Comparison of ENCODE assay signal across 13 cellular contexts in genomic region chr10:77027576-77027975, GRCh38.
DNase-seq lines count a peak whose midpoint lies in the region; ATAC-seq, FAIRE-seq and TF ChIP-seq lines count a peak whose summit lies in the region.
"Had no signal": no experiment of that assay in that cellular context is flagged by ENCODE, and none has a peak within 500 bp of the region (broad histone marks: within the 10 kb centered on the region; RNA-seq: fewer than 3 reads in every experiment).

No MANE protein-coding gene starts in this region.

- H4K12ac ChIP-seq in trophoblast cell (ENCODE audit: low read depth, low read length) = no peak overlapping the region

- no peak overlapping the region for H2BK12ac ChIP-seq in trophoblast cell (ENCODE audit: low read length)

- H3K27ac Mint-ChIP-seq in activated naive CD4-positive, alpha-beta T cell treated with anti-CD3 and anti-CD28 coated beads for 36 hours = no peak overlapping the region
- H3K27ac Mint-ChIP-seq: activated CD4-positive, alpha-beta memory T cell treated with anti-CD3 and anti-CD28 coated beads for 36 hours; activated naive CD8-positive, alpha-beta T cell; IgD-negative memory B cell had no signal

- no peak overlapping the region for H3K4ac ChIP-seq in trophoblast cell (ENCODE audit: low read depth, low read length)

- no peak overlapping the region for H3K18ac ChIP-seq in trophoblast cell (ENCODE audit: low read length)

- no peak overlapping the region for H3K4me3 Mint-ChIP-seq in activated naive CD4-positive, alpha-beta T cell treated with anti-CD3 and anti-CD28 coated beads for 36 hours
- H3K4me3 Mint-ChIP-seq: activated CD4-positive, alpha-beta memory T cell treated with anti-CD3 and anti-CD28 coated beads for 36 hours; activated naive CD8-positive, alpha-beta T cell; IgD-negative memory B cell had no signal

- DNase-seq in GM12892 (ENCODE audit: insufficient read length) (no peak), NOMO-1 treated with dmso at 0.1 percent for 144 hours (lab: John Stamatoyannopoulos, UW; ENCODE audit: unreplicated experiment) (peak; percentile 70), globus pallidus (ENCODE audit: low spot score) (no peak), trophoblast cell (no peak), inferior parietal cortex (ENCODE audit: extremely low spot score) (no peak)
- DNase-seq in activated naive CD4-positive, alpha-beta T cell treated with anti-CD3 and anti-CD28 coated beads for 36 hours = no peak
- DNase-seq: activated CD4-positive, alpha-beta memory T cell treated with anti-CD3 and anti-CD28 coated beads for 36 hours; HCEC 1CT; NCI-H2227 treated with DMSO at 0.1 percent for 48 hours had no signal

- CTCF ChIA-PET in activated naive CD4-positive, alpha-beta T cell treated with anti-CD3 and anti-CD28 coated beads for 36 hours (lab: Charles Lee) = no interaction called here

- H2BK120ac ChIP-seq in trophoblast cell (ENCODE audit: insufficient read depth, low read length, poor library complexity) = no peak overlapping the region

- no peak overlapping the region for H4K91ac ChIP-seq in trophoblast cell (ENCODE audit: low read depth, low read length)

- H3K27ac ChIP-seq in trophoblast cell (ENCODE audit: low read depth, low read length) = no peak overlapping the region

- H2BK5ac ChIP-seq in trophoblast cell (ENCODE audit: low read depth, low read length, poor library complexity) = no peak overlapping the region

- no peak overlapping the region for H4K8ac ChIP-seq in trophoblast cell (ENCODE audit: low read depth, low read length)

- H3K36me3 ChIP-seq in trophoblast cell (ENCODE audit: control insufficient read depth in 1 of 2, insufficient read depth in 2 of 2, low read length in 2 of 2) = peaks cover 2 to 6% of the 10 kb centered on the region in 2 experiments

- H3K9me3 Mint-ChIP-seq in activated naive CD4-positive, alpha-beta T cell treated with anti-CD3 and anti-CD28 coated beads for 36 hours = no peaks in the 10 kb centered on the region
- H3K9me3 Mint-ChIP-seq: activated CD4-positive, alpha-beta memory T cell treated with anti-CD3 and anti-CD28 coated beads for 36 hours; IgD-negative memory B cell had no signal

- peaks cover 7% of the 10 kb centered on the region for H3K27me3 Mint-ChIP-seq in activated naive CD4-positive, alpha-beta T cell treated with anti-CD3 and anti-CD28 coated beads for 36 hours (ENCODE audit: low read depth)

- H3K4me1 Mint-ChIP-seq in activated naive CD4-positive, alpha-beta T cell treated with anti-CD3 and anti-CD28 coated beads for 36 hours (ENCODE audit: low read depth) = no peaks in the 10 kb centered on the region

- H2AK5ac ChIP-seq in trophoblast cell (ENCODE audit: low read length) = no peak overlapping the region

- peaks cover 0 to 5% of the 10 kb centered on the region in 2 experiments for H3K4me1 ChIP-seq in trophoblast cell (ENCODE audit: control insufficient read depth in 1 of 2, insufficient read depth in 2 of 2, low read length in 2 of 2)

- H3K79me1 ChIP-seq in trophoblast cell (ENCODE audit: low read length) = no peaks in the 10 kb centered on the region

- FAIRE-seq in GM12892 (lab: Jason Lieb, UNC) = peak; percentile 5

- H3K27me3 ChIP-seq in trophoblast cell (ENCODE audit: insufficient read depth, low read length) = no peaks in the 10 kb centered on the region

- H3K36me3 Mint-ChIP-seq in activated naive CD4-positive, alpha-beta T cell treated with anti-CD3 and anti-CD28 coated beads for 36 hours (ENCODE audit: low read depth) = no peaks in the 10 kb centered on the region
- H3K36me3 Mint-ChIP-seq: activated CD4-positive, alpha-beta memory T cell treated with anti-CD3 and anti-CD28 coated beads for 36 hours; activated naive CD8-positive, alpha-beta T cell; IgD-negative memory B cell had no signal

- H2AFZ ChIP-seq in trophoblast cell (ENCODE audit: insufficient read depth, low read length, poor library complexity) = no peak overlapping the region

- H3K23ac ChIP-seq in trophoblast cell (ENCODE audit: low read length) = no peak overlapping the region

- WGBS in trophoblast cell (ENCODE audit: extremely low coverage, insufficient coverage, insufficient read length) = no CpG with 5 or more reads among the region's 9 CpGs

- no peak overlapping the region for H3K4me3 ChIP-seq in trophoblast cell (ENCODE audit: low read depth, low read length)

- no peak for TF ChIP-seq POLR2A in GM12892 (IDR thresholded peaks at IDR 0.05; ENCODE audit: low read depth, low read length)

- H3K9ac ChIP-seq in trophoblast cell (ENCODE audit: low read length) = no peak overlapping the region

- no peaks in the 10 kb centered on the region for H3K79me2 ChIP-seq in trophoblast cell (ENCODE audit: control insufficient read depth, insufficient read depth, low read length, poor library complexity)

- ATAC-seq in GM21360 (IDR thresholded peaks at IDR 0.05; ENCODE audit: unreplicated experiment) (peak; percentile 86), HG03060 (IDR thresholded peaks at IDR 0.05; ENCODE audit: low read depth, unreplicated experiment) (peak; percentile 84)

- H3K4me2 ChIP-seq in trophoblast cell (ENCODE audit: low read length) = no peak overlapping the region

- H3K9me3 ChIP-seq in trophoblast cell (ENCODE audit: insufficient read depth, low read depth, low read length) = peaks cover 1% of the 10 kb centered on the region

- intact Hi-C loops in activated naive CD4-positive, alpha-beta T cell treated with anti-CD3 and anti-CD28 coated beads for 36 hours (cut with micrococcal nuclease) = no loop called here

- H3K14ac ChIP-seq in trophoblast cell (ENCODE audit: low read length) = no peak overlapping the region
